Comparison of ENCODE assay signal across 8 cellular contexts in genomic region chr1:61078611-61079010, GRCh38. TPM values are rescaled to one million over a fixed set of nuclear protein-coding genes. Genes with fewer than 3 reads are reported as not detected.
DNase-seq lines count a peak whose midpoint lies in the region; ATAC-seq, FAIRE-seq and TF ChIP-seq lines count a peak whose summit lies in the region.

No MANE protein-coding gene starts in this region.

- no TSS peak for BruUV-seq in Calu3 (replicated peaks; lab: Mats Ljungman, UMichigan)

- H3K27me3 ChIP-seq in RWPE2 (ENCODE audit: insufficient read depth, poor library complexity, severe bottlenecking), result no peaks in the 10 kb centered on the region

- H3K4me3 Mint-ChIP-seq in Calu3 (ENCODE audit: low read depth, unreplicated experiment), result peak overlapping the region; percentile 96

- peak overlapping the region; percentile 85 for H3K27ac ChIP-seq in RWPE2 (ENCODE audit: poor library complexity, severe bottlenecking)
- H3K27ac ChIP-seq in epithelial cell of prostate, result peak overlapping the region; percentile 73

- H3K4me1 ChIP-seq in RWPE2 (ENCODE audit: insufficient read depth, poor library complexity, severe bottlenecking), result peaks cover 24% of the 10 kb centered on the region

- H3K36me3 ChIP-seq in RWPE2 (ENCODE audit: low read depth), result no peaks in the 10 kb centered on the region

- H3K27ac Mint-ChIP-seq in Calu3 (ENCODE audit: unreplicated experiment), result peak overlapping the region; percentile 93

- peaks cover 53% of the 10 kb centered on the region for H3K4me1 Mint-ChIP-seq in Calu3 (ENCODE audit: low read depth, unreplicated experiment)

- H3K9me3 ChIP-seq in RWPE2 (ENCODE audit: severe bottlenecking), result no peaks in the 10 kb centered on the region

- CTCF ChIA-PET in Calu3 (lab: Charles Lee), result interaction anchor here (0.5 to 3.1 kb wide), 2 partner anchors 29 to 157 kb away, joined by 3 to 14 read pairs; no protein-coding TSS in a partner anchor

- TF ChIP-seq CTCF in Calu3 (IDR thresholded peaks at IDR 0.05; ENCODE audit: unreplicated experiment), result no peak
- no peak for TF ChIP-seq CTCF in RWPE2 (IDR thresholded peaks at IDR 0.05; ENCODE audit: poor library complexity, severe bottlenecking)

- FAIRE-seq in urothelium cell line (lab: Jason Lieb, UNC), result no peak

- peaks cover 56% of the 10 kb centered on the region for H3K36me3 Mint-ChIP-seq in Calu3 (ENCODE audit: insufficient read depth, unreplicated experiment)

- intact Hi-C loops in Calu3 (cut with micrococcal nuclease; ENCODE audit: unreplicated experiment), result loop anchor here (5.0 kb wide), 1 partner anchor 259 kb away; no protein-coding TSS in a partner anchor
- intact Hi-C loops in left colon (cut with DNase I, micrococcal nuclease), result loop anchor here in 1 of 2 donors (10.0 kb wide), 2 partner anchors 106 to 256 kb away; no protein-coding TSS in a partner anchor

- H3K4me3 ChIP-seq in RWPE2 (ENCODE audit: severe bottlenecking), result no peak overlapping the region

- H3K27me3 Mint-ChIP-seq in Calu3 (ENCODE audit: unreplicated experiment), result no peaks in the 10 kb centered on the region

- DNase-seq in Calu3, result no peak
- no peak for DNase-seq in RWPE2 (ENCODE audit: low spot score)
- no peak for DNase-seq in epithelial cell of prostate (ENCODE audit: low read depth, low spot score)
- peak; percentile 80 for DNase-seq in pons (ENCODE audit: low spot score)
- no peak for DNase-seq in left colon
- no peak for DNase-seq in NCI-H226
- DNase-seq in urothelium cell line (ENCODE audit: low spot score), result no peak

- H3K9me3 Mint-ChIP-seq in Calu3 (ENCODE audit: low read depth, unreplicated experiment), result no peaks in the 10 kb centered on the region

- ATAC-seq in RWPE2 (ENCODE audit: low read depth) (no peak), left colon (no peak), GM21447 (IDR thresholded peaks at IDR 0.05; ENCODE audit: unreplicated experiment) (no peak)

RNA-seq across cellular contexts. Expression of gene NFIA, which starts 3.8 kb away (rescaled TPM):
- total RNA-seq in Calu3 (2022) (28.3 and 38.6 TPM in 2 replicates), left colon (10 to 100 TPM; 51.1 to 51.4 TPM)
